In the genomic region with DNA sequence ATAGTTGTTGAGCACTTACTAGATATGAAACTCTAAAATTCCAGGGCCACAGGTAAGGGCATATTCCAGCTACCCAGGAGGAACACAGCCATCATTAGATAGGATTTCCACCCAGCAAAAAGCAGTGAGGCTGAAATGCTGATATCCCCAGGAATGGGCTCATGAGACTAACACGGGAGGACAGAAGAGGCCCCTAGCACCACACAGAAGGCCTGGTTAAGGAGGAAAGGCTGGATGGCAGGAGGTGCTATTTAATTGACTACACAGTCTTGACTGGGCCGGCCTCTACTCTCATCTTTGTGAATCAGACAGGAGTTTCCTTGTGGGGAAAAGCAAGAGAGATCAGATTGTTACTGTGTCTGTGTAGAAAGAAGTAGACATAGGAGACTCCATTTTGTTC, we compare ENCODE assay signal across 29 cellular contexts.
"Had no signal": no experiment of that assay in that cellular context is flagged by ENCODE, and none has a peak within 500 bp of the region (broad histone marks: within the 10 kb centered on the region; RNA-seq: fewer than 3 reads in every experiment).

No MANE protein-coding gene starts in this region.

- H3K9me3 Mint-ChIP-seq: activated T-cell treated with anti-CD3 and anti-CD28 coated beads, Interleukin-2, amount 50 U/mL, for 24 hours; activated T-helper 1 cell treated with anti-CD3 and anti-CD28 coated beads, Interleukin-12 subunit alpha, Interleukin-12 subunit beta, Interleukin-2, Interleukin-4 antibody, amounts not matched to agents 30 ng/mL and 10 ng/mL and 1 ng/mL, durations not matched to agents 14 hours and 24 hours and 36 hours; T-helper 2 cell treated with Interferon-gamma antibody and Interleukin-4, amounts not matched to agents 5 μg/mL and 100 μg/mL, for 36 hours had no signal

- H3K36me3 ChIP-seq: breast epithelium, Peyer's patch, SJCRH30 had no signal

- ATAC-seq: activated CD8-positive, alpha-beta memory T cell treated with anti-CD3 and anti-CD28 coated beads, Interleukin-2, amount 10 ng/mL, durations not matched to agents 7 days and 5 days; SK-N-SH treated with all-trans-retinoic acid at 6 μM for 48 hours; WTC11 had no signal

- H3K27me3 ChIP-seq: breast epithelium, Peyer's patch had no signal

- DNase-seq: activated CD4-positive, alpha-beta T cell treated with anti-CD3 and anti-CD28 coated beads for 48 hours; activated CD4-positive, alpha-beta T cell treated with anti-CD3 and anti-CD28 coated beads, Interleukin-2, amount 50 U/mL, for 4 hours; activated CD4-positive, CD25-positive, alpha-beta regulatory T cell treated with anti-CD3 and anti-CD28 coated beads, Interleukin-2, amount 50 U/mL, for 72 hours; activated CD8-positive, alpha-beta memory T cell treated with anti-CD3 and anti-CD28 coated beads, Interleukin-2, amount 10 ng/mL, durations not matched to agents 7 days and 5 days; activated effector memory CD4-positive, alpha-beta T cell treated with Interleukin-2 at 50 U/mL for 16 hours; activated naive CD4-positive, alpha-beta T cell; activated T-cell treated with anti-CD3 and anti-CD28 coated beads, Interleukin-2, amount 50 U/mL, for 24 hours; aorta; caudate nucleus; Kasumi-1; KBM-7; NCI-H1105 treated with DMSO at 0.1 percent for 48 hours; NCI-H1436 treated with DMSO at 0.1 percent for 48 hours; NCI-H187; NCI-H2081; NCI-H2171 treated with DMSO at 0.1 percent for 48 hours; NCI-H226; NCI-H526 treated with DMSO at 0.1 percent for 48 hours; Peyer's patch; Right ventricle myocardium superior; SJCRH30; SW 1271 had no signal

- H3K4me3 Mint-ChIP-seq: activated CD8-positive, alpha-beta memory T cell treated with anti-CD3 and anti-CD28 coated beads, Interleukin-2, amount 10 ng/mL, durations not matched to agents 7 days and 5 days; activated naive CD4-positive, alpha-beta T cell treated with anti-CD3 and anti-CD28 coated beads, Interleukin-2, amount 50 U/mL, for 24 hours; activated T-cell treated with anti-CD3 and anti-CD28 coated beads, Interleukin-2, amount 50 U/mL, for 24 hours; activated T-helper 1 cell treated with anti-CD3 and anti-CD28 coated beads, Interleukin-12 subunit alpha, Interleukin-12 subunit beta, Interleukin-2, Interleukin-4 antibody, amounts not matched to agents 30 ng/mL and 10 ng/mL and 1 ng/mL, durations not matched to agents 14 hours and 24 hours and 36 hours; T-helper 2 cell treated with Interferon-gamma antibody and Interleukin-4, amounts not matched to agents 5 μg/mL and 100 μg/mL, for 36 hours; WTC11 had no signal

- H3K4me1 Mint-ChIP-seq: activated CD8-positive, alpha-beta memory T cell treated with anti-CD3 and anti-CD28 coated beads, Interleukin-2, amount 10 ng/mL, durations not matched to agents 7 days and 5 days; activated naive CD4-positive, alpha-beta T cell treated with anti-CD3 and anti-CD28 coated beads, Interleukin-2, amount 50 U/mL, for 24 hours had no signal

- H3K9me3 ChIP-seq: breast epithelium, Peyer's patch, SJCRH30 had no signal

- H3K27ac ChIP-seq: breast epithelium, Peyer's patch, RWPE1, SJCRH30 had no signal

- H3K4me1 ChIP-seq: breast epithelium, Peyer's patch, SJCRH30 had no signal

- H3K27ac Mint-ChIP-seq: activated CD8-positive, alpha-beta memory T cell treated with anti-CD3 and anti-CD28 coated beads, Interleukin-2, amount 10 ng/mL, durations not matched to agents 7 days and 5 days; activated naive CD4-positive, alpha-beta T cell treated with anti-CD3 and anti-CD28 coated beads, Interleukin-2, amount 50 U/mL, for 24 hours; activated T-cell treated with anti-CD3 and anti-CD28 coated beads, Interleukin-2, amount 50 U/mL, for 24 hours; activated T-helper 1 cell treated with anti-CD3 and anti-CD28 coated beads, Interleukin-12 subunit alpha, Interleukin-12 subunit beta, Interleukin-2, Interleukin-4 antibody, amounts not matched to agents 30 ng/mL and 10 ng/mL and 1 ng/mL, durations not matched to agents 14 hours and 24 hours and 36 hours; T-helper 2 cell treated with Interferon-gamma antibody and Interleukin-4, amounts not matched to agents 5 μg/mL and 100 μg/mL, for 36 hours; WTC11 had no signal

- H3K4me3 ChIP-seq: breast epithelium, Peyer's patch, SJCRH30 had no signal

- H3K27me3 Mint-ChIP-seq: activated T-cell treated with anti-CD3 and anti-CD28 coated beads, Interleukin-2, amount 50 U/mL, for 24 hours had no signal

- H3K36me3 Mint-ChIP-seq: activated CD8-positive, alpha-beta memory T cell treated with anti-CD3 and anti-CD28 coated beads, Interleukin-2, amount 10 ng/mL, durations not matched to agents 7 days and 5 days had no signal
